22 cellular contexts compared by ENCODE assay signal in genomic region chr2:45622704-45623103, GRCh38. TPM values are rescaled to one million over a fixed set of nuclear protein-coding genes. Genes with fewer than 3 reads are reported as not detected.
DNase-seq lines count a peak whose midpoint lies in the region; ATAC-seq, FAIRE-seq and TF ChIP-seq lines count a peak whose summit lies in the region.
"Had no signal": no experiment of that assay in that cellular context is flagged by ENCODE, and none has a peak within 500 bp of the region (broad histone marks: within the 10 kb centered on the region; RNA-seq: fewer than 3 reads in every experiment).

No MANE protein-coding gene starts in this region.

- H2AFZ ChIP-seq in GM12878 (ENCODE audit: control insufficient read depth, low read depth, low read length) = no peak overlapping the region
- H2AFZ ChIP-seq: GM23338 had no signal

- WGBS in GM12878 (ENCODE audit: insufficient coverage, insufficient replicate concordance, low lambda C conversion rate, missing lambda C conversion rate) = 17% methylated on average over 5 of the region's 5 CpGs

- no peaks in the 10 kb centered on the region for H3K36me3 Mint-ChIP-seq in activated T-cell treated with anti-CD3 and anti-CD28 coated beads, Interleukin-2, amount 50 U/mL, for 72 hours (ENCODE audit: insufficient read depth in 2 of 2)
- H3K36me3 Mint-ChIP-seq in activated CD8-positive, alpha-beta T cell treated with anti-CD3 and anti-CD28 coated beads for 36 hours (ENCODE audit: low read depth) = no peaks in the 10 kb centered on the region
- no peaks in the 10 kb centered on the region for H3K36me3 Mint-ChIP-seq in natural killer cell
- H3K36me3 Mint-ChIP-seq: CD4-positive, CD25-positive, alpha-beta regulatory T cell; CD8-positive, alpha-beta T cell had no signal

- H3K9ac ChIP-seq in GM12878 (ENCODE audit: control insufficient read depth, insufficient read depth, low read length) = no peak overlapping the region
- H3K9ac ChIP-seq: BLaER1 had no signal

- no peaks in the 10 kb centered on the region for H3K79me2 ChIP-seq in GM12878 (ENCODE audit: control insufficient read depth, insufficient read depth, low read length)

- peaks cover 0 to 3% of the 10 kb centered on the region in 2 experiments; a peak in 1 of 4 replicates for H3K27me3 ChIP-seq in GM12878 (replicated peaks in 1 of 2; ENCODE audit: control insufficient read depth in 2 of 2, insufficient read depth in 2 of 2, low read length in 1 of 2)
- H3K27me3 ChIP-seq: BLaER1 had no signal

- TF ChIP-seq EP300 in GM12878 (IDR thresholded peaks at IDR 0.05; ENCODE audit: borderline replicate concordance in 1 of 2, control insufficient read depth in 1 of 2, low read depth in 2 of 2, low read length in 2 of 2) = no peak

- POLR2A ChIA-PET in GM12878 (lab: Charles Lee) = no interaction called here
- POLR2A ChIA-PET in activated CD8-positive, alpha-beta T cell treated with anti-CD3 and anti-CD28 coated beads for 36 hours (lab: Charles Lee) = no interaction called here

- no peaks in the 10 kb centered on the region for H3K9me3 Mint-ChIP-seq in activated T-cell treated with anti-CD3 and anti-CD28 coated beads, Interleukin-2, amount 50 U/mL, for 72 hours
- H3K9me3 Mint-ChIP-seq in activated CD8-positive, alpha-beta T cell treated with anti-CD3 and anti-CD28 coated beads for 36 hours = no peaks in the 10 kb centered on the region
- no peaks in the 10 kb centered on the region for H3K9me3 Mint-ChIP-seq in natural killer cell
- H3K9me3 Mint-ChIP-seq: CD8-positive, alpha-beta T cell; GM23338; H9; HFFc6 had no signal

- H3K4me3 Mint-ChIP-seq in activated T-cell treated with anti-CD3 and anti-CD28 coated beads, Interleukin-2, amount 50 U/mL, for 72 hours = peak overlapping the region in 1 of 2 donors; percentile 9
- H3K4me3 Mint-ChIP-seq in activated CD8-positive, alpha-beta T cell treated with anti-CD3 and anti-CD28 coated beads for 36 hours = no peak overlapping the region
- no peak overlapping the region for H3K4me3 Mint-ChIP-seq in natural killer cell
- H3K4me3 Mint-ChIP-seq: B cell; CD4-positive, CD25-positive, alpha-beta regulatory T cell; CD8-positive, alpha-beta T cell; GM23338; H9; HFFc6 had no signal

- in situ Hi-C loops in GM12878 (cut with MboI) = no loop called here

- H3K9me3 ChIP-seq in GM12878 (replicated peaks; ENCODE audit: control insufficient read depth, insufficient read depth, low read length) = no peaks in the 10 kb centered on the region
- H3K9me3 ChIP-seq: BLaER1, Caco-2 had no signal

- H3K27me3 Mint-ChIP-seq in activated T-cell treated with anti-CD3 and anti-CD28 coated beads, Interleukin-2, amount 50 U/mL, for 72 hours (ENCODE audit: low read depth) = no peaks in the 10 kb centered on the region
- H3K27me3 Mint-ChIP-seq in activated CD8-positive, alpha-beta T cell treated with anti-CD3 and anti-CD28 coated beads for 36 hours = peaks cover 14% of the 10 kb centered on the region
- peaks cover 15 to 37% of the 10 kb centered on the region in 2 donors for H3K27me3 Mint-ChIP-seq in natural killer cell (ENCODE audit: low read depth in 2 of 2)

- DNase-seq in activated T-cell treated with anti-CD3 and anti-CD28 coated beads, Interleukin-2, amount 50 U/mL, for 72 hours = no peak
- DNase-seq in activated T-cell treated with anti-CD3 and anti-CD28 coated beads for 4 hours (no peak), GM12878 (ENCODE audit: low read depth, low spot score) (no peak), kidney tubule cell (ENCODE audit: low spot score) (peak; percentile 14), DMS79 treated with DMSO at 0.1 percent for 48 hours (lab: John Stamatoyannopoulos, UW) (no peak), natural killer cell (no peak)
- no peak for DNase-seq in activated CD8-positive, alpha-beta T cell treated with anti-CD3 and anti-CD28 coated beads for 36 hours
- DNase-seq: Caco-2; CD4-positive, CD25-positive, alpha-beta regulatory T cell; CD8-positive, alpha-beta T cell; DMS153; EL; GDM1; H9; HFFc6 had no signal

- TF ChIP-seq POLR2A in GM12878 (IDR thresholded peaks at IDR 0.05; ENCODE audit: low read depth, low read length) = no peak

- H3K4me1 Mint-ChIP-seq in activated T-cell treated with anti-CD3 and anti-CD28 coated beads, Interleukin-2, amount 50 U/mL, for 72 hours (ENCODE audit: low read depth) = peaks cover 7% of the 10 kb centered on the region
- no peaks in the 10 kb centered on the region for H3K4me1 Mint-ChIP-seq in activated CD8-positive, alpha-beta T cell treated with anti-CD3 and anti-CD28 coated beads for 36 hours (ENCODE audit: low read depth)
- H3K4me1 Mint-ChIP-seq in natural killer cell = no peaks in the 10 kb centered on the region
- H3K4me1 Mint-ChIP-seq: B cell; CD4-positive, CD25-positive, alpha-beta regulatory T cell; GM23338; H9 had no signal

- CTCF ChIA-PET in GM12878 (lab: Yijun Ruan, JAX) = no interaction called here
- CTCF ChIA-PET in activated CD8-positive, alpha-beta T cell treated with anti-CD3 and anti-CD28 coated beads for 36 hours (lab: Charles Lee) = no interaction called here

- intact Hi-C loops in GM12878 (cut with micrococcal nuclease; ENCODE audit: unreplicated experiment) (no loop called here), natural killer cell (cut with micrococcal nuclease) (no loop called here)
- intact Hi-C loops in activated CD8-positive, alpha-beta T cell treated with anti-CD3 and anti-CD28 coated beads for 36 hours (cut with micrococcal nuclease) = no loop called here

- SMC1A ChIA-PET in GM12878 (lab: Charles Lee; ENCODE audit: uncharacterized antibody, unreplicated experiment) = no interaction called here

- no peaks in the 10 kb centered on the region for H3K36me3 ChIP-seq in GM12878 (ENCODE audit: control insufficient read depth in 2 of 2, insufficient read depth in 2 of 2, low read length in 1 of 2)
- H3K36me3 ChIP-seq: BLaER1 had no signal

- no peaks in the 10 kb centered on the region for H3K4me1 ChIP-seq in GM12878 (ENCODE audit: control insufficient read depth, insufficient read depth, low read length)
- H3K4me1 ChIP-seq: BLaER1, Caco-2 had no signal

- TF ChIP-seq RAD21 in GM12878 (IDR thresholded peaks at IDR 0.05; ENCODE audit: insufficient read depth, low read depth, low read length) = no peak

- no peak overlapping the region for H3K27ac ChIP-seq in GM12878 (ENCODE audit: control insufficient read depth, insufficient read depth)
- H3K27ac ChIP-seq: BLaER1, C4-2B had no signal

- no peak for FAIRE-seq in GM12878 (lab: Jason Lieb, UNC)
- FAIRE-seq: GM12891, GM18507 had no signal

- no peak overlapping the region for H3K4me2 ChIP-seq in GM12878 (ENCODE audit: control insufficient read depth, insufficient read depth)
- H3K4me2 ChIP-seq: BLaER1, GM23338 had no signal

- BruUV-seq in GM12878 (replicated peaks; lab: Mats Ljungman, UMichigan) = no TSS peak

- H3K27ac Mint-ChIP-seq in activated T-cell treated with anti-CD3 and anti-CD28 coated beads, Interleukin-2, amount 50 U/mL, for 72 hours = peak overlapping the region; percentile 27
- H3K27ac Mint-ChIP-seq in activated CD8-positive, alpha-beta T cell treated with anti-CD3 and anti-CD28 coated beads for 36 hours = no peak overlapping the region
- no peak overlapping the region for H3K27ac Mint-ChIP-seq in natural killer cell
- H3K27ac Mint-ChIP-seq: B cell; CD8-positive, alpha-beta T cell; GM23338; H9; HFFc6 had no signal

- RAD21 ChIA-PET in GM12878 (lab: Charles Lee; ENCODE audit: unreplicated experiment) = no interaction called here

- H3K4me3 ChIP-seq in GM12878 = no peak overlapping the region
- H3K4me3 ChIP-seq: BLaER1, GM23338 had no signal

- no peaks in the 10 kb centered on the region for H4K20me1 ChIP-seq in GM12878 (ENCODE audit: control insufficient read depth, insufficient read depth)
- H4K20me1 ChIP-seq: BLaER1 had no signal

- TF ChIP-seq CTCF in GM12878 (IDR thresholded peaks at IDR 0.05 in 2 of 3, conservative IDR thresholded peaks at IDR 0.05 in 1 of 3; ENCODE audit: control insufficient read depth in 2 of 3, extremely low read depth in 1 of 3, insufficient read depth in 1 of 3, low read depth in 3 of 3, low read length in 3 of 3) = no peak
- TF ChIP-seq CTCF in activated CD8-positive, alpha-beta T cell treated with anti-CD3 and anti-CD28 coated beads for 36 hours (IDR thresholded peaks at IDR 0.05) = no peak
- TF ChIP-seq CTCF in natural killer cell (IDR thresholded peaks at IDR 0.05) = no peak

- peak; percentile 41 to 74 for ATAC-seq in activated T-cell treated with anti-CD3 and anti-CD28 coated beads, Interleukin-2, amount 50 U/mL, for 72 hours (replicated peaks in 1 of 2)
- ATAC-seq in GM12878 (peak; percentile 47; the same call in 2 of the 3 replicates), natural killer cell (no peak)
- ATAC-seq in activated CD8-positive, alpha-beta T cell treated with anti-CD3 and anti-CD28 coated beads for 36 hours = no peak
- ATAC-seq: CD8-positive, alpha-beta T cell; GM23338; HCT116 had no signal

RNA-seq across cellular contexts. Expression of gene SRBD1, which starts 11.6 kb away (rescaled TPM):
- total RNA-seq in activated T-cell treated with anti-CD3 and anti-CD28 coated beads, Interleukin-2, amount 50 U/mL, for 72 hours = 10 to 100 TPM; 19.0 to 20.3 TPM
- 80.4 and 82.4 TPM in 2 replicates for total RNA-seq in GM12878 (2013; cell fraction: nucleolus; rRNA removed)
- total RNA-seq in GM12878 (2014; rRNA removed) = 22.5 and 28.4 TPM in 2 replicates
- 33.1 and 34.0 TPM in 2 replicates for total RNA-seq in GM12878 (2014; rRNA removed; fragmentation: Illumina TruSeq; extraction: Trizol)
- 19.7 and 23.7 TPM in 2 replicates for total RNA-seq in GM12878 (2021)
- polyA plus RNA-seq in GM12878 (2011; ENCODE audit: low read depth) = 5.8 TPM
- 15.9 and 25.3 TPM in 2 replicates for polyA plus RNA-seq in GM12878 (2011; rRNA removed)
- 6.7 and 8.0 TPM in 2 replicates for polyA plus RNA-seq in GM12878 (2011; cell fraction: cytosol; rRNA removed)
- polyA plus RNA-seq in GM12878 (2011; cell fraction: nucleus; rRNA removed) = 10.1 and 13.6 TPM in 2 replicates
- 6.9 and 10.2 TPM in 2 replicates for polyA plus RNA-seq in GM12878 (2012)
- 22.4 and 34.4 TPM in 2 replicates for polyA plus RNA-seq in GM12878 (2014; fragmentation: Illumina TruSeq; extraction: Trizol)
- 10 to 100 TPM in 1 of 2 experiments, 1 to 10 TPM in 1; 9.7 to 13.1 TPM for polyA plus RNA-seq in GM12878 (2014; fragmentation: Nextera tagmentation; extraction: Ambion mirVana)
- 9.1 and 12.7 TPM in 2 replicates for polyA plus RNA-seq in GM12878 (2014; rRNA removed)
- 10 to 100 TPM; 20.4 to 21.6 TPM for polyA plus RNA-seq in GM12878 (2016; fragmentation: Nextera tagmentation; extraction: Ambion mirVana)
- polyA minus RNA-seq in GM12878 (2011; rRNA and poly(A)+ RNA removed) = 42.3 and 53.0 TPM in 2 replicates
- polyA minus RNA-seq in GM12878 (2011; cell fraction: cytosol; rRNA and poly(A)+ RNA removed) = 16.4 and 17.9 TPM in 2 replicates
- polyA minus RNA-seq in GM12878 (2011; cell fraction: nucleus; rRNA and poly(A)+ RNA removed) = 35.5 and 46.9 TPM in 2 replicates
- total RNA-seq in activated CD8-positive, alpha-beta T cell treated with anti-CD3 and anti-CD28 coated beads for 36 hours = 10 to 100 TPM; 14.8 to 21.7 TPM
- total RNA-seq in natural killer cell = 10 to 100 TPM; 34.5 to 40.0 (median 38.8) TPM

RNA-seq across cellular contexts. Expression of gene PRKCE, which starts 28.8 kb away (rescaled TPM):
- total RNA-seq in activated T-cell treated with anti-CD3 and anti-CD28 coated beads, Interleukin-2, amount 50 U/mL, for 72 hours = 10 to 100 TPM; 19.3 to 35.3 TPM
- total RNA-seq in GM12878 (2013; cell fraction: nucleolus; rRNA removed) = 80.0 and 82.5 TPM in 2 replicates
- total RNA-seq in GM12878 (2014; rRNA removed) = 15.4 and 15.6 TPM in 2 replicates
- 12.7 and 13.5 TPM in 2 replicates for total RNA-seq in GM12878 (2014; rRNA removed; fragmentation: Illumina TruSeq; extraction: Trizol)
- 28.2 and 30.8 TPM in 2 replicates for total RNA-seq in GM12878 (2021)
- 4.6 TPM for polyA plus RNA-seq in GM12878 (2011; ENCODE audit: low read depth)
- polyA plus RNA-seq in GM12878 (2011; rRNA removed) = 6.4 and 6.7 TPM in 2 replicates
- polyA plus RNA-seq in GM12878 (2011; cell fraction: cytosol; rRNA removed) = 5.0 and 5.4 TPM in 2 replicates
- 12.7 and 14.2 TPM in 2 replicates for polyA plus RNA-seq in GM12878 (2011; cell fraction: nucleus; rRNA removed)
- polyA plus RNA-seq in GM12878 (2012) = 6.2 and 7.3 TPM in 2 replicates
- polyA plus RNA-seq in GM12878 (2014; fragmentation: Illumina TruSeq; extraction: Trizol) = 8.3 and 11.2 TPM in 2 replicates
- polyA plus RNA-seq in GM12878 (2014; fragmentation: Nextera tagmentation; extraction: Ambion mirVana) = 1 to 10 TPM; 2.6 to 3.0 TPM
- 10.9 TPM in 2 replicates for polyA plus RNA-seq in GM12878 (2014; rRNA removed)
- 10 to 100 TPM; 11.7 to 20.5 TPM for polyA plus RNA-seq in GM12878 (2016; fragmentation: Nextera tagmentation; extraction: Ambion mirVana)
- polyA minus RNA-seq in GM12878 (2011; rRNA and poly(A)+ RNA removed) = 25.6 and 28.1 TPM in 2 replicates
- polyA minus RNA-seq in GM12878 (2011; cell fraction: cytosol; rRNA and poly(A)+ RNA removed) = 8.9 and 12.7 TPM in 2 replicates
- 49.2 and 86.5 TPM in 2 replicates for polyA minus RNA-seq in GM12878 (2011; cell fraction: nucleus; rRNA and poly(A)+ RNA removed)
- total RNA-seq in activated CD8-positive, alpha-beta T cell treated with anti-CD3 and anti-CD28 coated beads for 36 hours = 10 to 100 TPM; 11.5 to 11.9 TPM
- total RNA-seq in natural killer cell = 10 to 100 TPM; 35.2 to 42.1 (median 38.6) TPM

Comparison
In these comparisons a context has a peak if more than half of its experiments do, and no peak if none do; other contexts are left out.
1. ATAC-seq: peak in activated T-cell treated with anti-CD3 and anti-CD28 coated beads, Interleukin-2, amount 50 U/mL, for 72 hours (2 of 2) and GM12878 (single experiment); none in activated CD8-positive, alpha-beta T cell treated with anti-CD3 and anti-CD28 coated beads for 36 hours (single experiment) and natural killer cell (0 of 3).